8 cellular contexts compared by ENCODE assay signal in the genomic region with DNA sequence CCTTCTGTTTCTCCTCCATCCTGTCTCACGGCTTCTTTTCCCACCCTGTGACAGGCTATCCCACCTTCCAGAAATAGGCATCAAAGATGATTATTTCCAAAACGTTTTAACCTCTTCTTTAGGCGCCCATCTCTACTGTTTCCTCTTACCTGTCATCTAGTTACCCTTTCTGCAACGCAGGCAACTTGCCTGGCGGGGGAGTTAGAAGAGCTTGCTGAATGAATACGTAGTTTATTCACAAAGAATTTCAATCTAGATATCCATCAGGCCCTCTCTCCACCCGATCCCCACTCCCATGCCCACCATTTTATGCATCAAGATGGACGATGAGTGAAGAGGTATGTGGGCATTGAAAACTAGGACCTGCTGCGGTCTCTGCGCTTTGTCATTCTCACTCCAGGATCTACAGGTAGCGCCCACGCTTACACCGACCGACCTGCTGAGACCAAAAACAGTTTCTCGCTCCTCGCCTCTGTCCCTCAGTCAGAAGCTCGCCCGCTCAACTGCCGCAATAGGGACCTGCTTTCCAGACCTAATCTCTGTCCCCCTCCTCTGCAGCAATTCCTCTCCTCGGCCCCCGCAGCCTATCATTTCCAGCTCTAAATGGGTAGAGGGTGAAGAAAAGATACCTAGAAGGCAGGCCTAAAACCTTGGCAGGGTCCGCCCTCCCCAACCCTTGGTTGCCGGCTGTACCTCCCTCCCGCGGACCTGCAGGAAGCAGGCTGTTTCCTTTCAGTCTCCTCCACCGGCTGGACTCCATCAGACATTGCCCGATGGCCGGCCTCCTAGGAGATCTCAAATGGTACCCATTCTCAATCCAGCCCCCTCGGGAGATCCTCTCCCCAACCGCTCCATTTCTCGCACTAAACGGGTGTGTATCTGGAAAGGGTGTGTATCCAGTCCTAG. TPM values are rescaled to one million over a fixed set of nuclear protein-coding genes. Genes with fewer than 3 reads are reported as not detected.
DNase-seq lines count a peak whose midpoint lies in the region; ATAC-seq and TF ChIP-seq lines count a peak whose summit lies in the region.

No MANE protein-coding gene starts in this region.

- TF ChIP-seq CTCF in chondrocyte (IDR thresholded peaks at IDR 0.05) (no peak), upper lobe of left lung (IDR thresholded peaks at IDR 0.05) (no peak)

- H3K9ac ChIP-seq in mucosa of rectum (ENCODE audit: low read depth in 1 of 2, low read length in 2 of 2) = peak overlapping the region in 1 of 2 donors; percentile 44

- H3K36me3 Mint-ChIP-seq in chondrocyte (ENCODE audit: low read depth) = no peaks in the 10 kb centered on the region

- peaks cover 5% of the 10 kb centered on the region for H3K4me1 Mint-ChIP-seq in chondrocyte (ENCODE audit: low read depth)

- H3K27ac ChIP-seq in mucosa of rectum (ENCODE audit: low read depth in 2 of 2, low read length in 2 of 2) (peak overlapping the region in 1 of 2 donors; percentile 23), upper lobe of left lung (peak overlapping the region in 2 of 4 donors; percentile 54 to 69)

- H3K9me3 ChIP-seq in mucosa of rectum (ENCODE audit: control insufficient read depth in 2 of 2, low read length in 2 of 2) = no peaks in the 10 kb centered on the region
- H3K9me3 ChIP-seq in upper lobe of left lung = no peaks in the 10 kb centered on the region

- H3K27me3 ChIP-seq in mucosa of rectum (ENCODE audit: control insufficient read depth in 2 of 2, insufficient read depth in 2 of 2, low read length in 2 of 2) (peaks cover 0 to 2% of the 10 kb centered on the region in 2 donors), upper lobe of left lung (peaks cover 0 to under 1% (median 0%) of the 10 kb centered on the region in 4 donors)

- TF ChIP-seq POLR2A in GM18505 (IDR thresholded peaks at IDR 0.05; ENCODE audit: borderline replicate concordance, extremely low read depth, insufficient read depth, insufficient read length) (no peak), upper lobe of left lung (IDR thresholded peaks at IDR 0.05) (no peak)

- 6 to 47% methylated on average over 7 to 32 of the region's 32 CpGs for WGBS in upper lobe of left lung, 2 donors

- H3K36me3 ChIP-seq in mucosa of rectum (ENCODE audit: control insufficient read depth in 2 of 2, insufficient read depth in 2 of 2, low read length in 2 of 2) (no peaks in the 10 kb centered on the region), upper lobe of left lung (no peaks in the 10 kb centered on the region)

- no peaks in the 10 kb centered on the region for H3K4me1 ChIP-seq in mucosa of rectum (ENCODE audit: control insufficient read depth in 2 of 2, insufficient read depth in 2 of 2, low read length in 2 of 2)
- peaks cover 0 to 4% (median 0%) of the 10 kb centered on the region in 4 donors for H3K4me1 ChIP-seq in upper lobe of left lung

- TF ChIP-seq EP300 in upper lobe of left lung (IDR thresholded peaks at IDR 0.05) = no peak

- peak; percentile 2 for DNase-seq in T follicular helper cell (ENCODE audit: low read depth)
- no peak for DNase-seq in chondrocyte (ENCODE audit: low spot score)
- DNase-seq in upper lobe of left lung = peak in 1 of 2 donors; percentile 21
- DNase-seq in GF-D8 (lab: John Stamatoyannopoulos, UW) = no peak

- H3K27ac Mint-ChIP-seq in chondrocyte (ENCODE audit: unreplicated experiment) = no peak overlapping the region

- ATAC-seq in GM18505 (IDR thresholded peaks at IDR 0.05; ENCODE audit: unreplicated experiment) (peak; percentile 41), HG02884 (IDR thresholded peaks at IDR 0.05; ENCODE audit: unreplicated experiment) (peak; percentile 33), upper lobe of left lung (ENCODE audit: low FRiP score in 2 of 2) (peak; percentile 29 to 71), GM19035 (IDR thresholded peaks at IDR 0.05; ENCODE audit: unreplicated experiment) (no peak)

- H3K4me3 Mint-ChIP-seq in chondrocyte (ENCODE audit: unreplicated experiment) = peak overlapping the region; percentile 79

- H3K4me3 ChIP-seq in mucosa of rectum (ENCODE audit: low read length in 2 of 2) (peak overlapping the region; percentile 60 to 74), upper lobe of left lung (peak overlapping the region in 3 of 4 donors; percentile 41 to 53 (median 47))

- peaks cover 13% of the 10 kb centered on the region for H3K9me3 Mint-ChIP-seq in chondrocyte (ENCODE audit: low read depth)

- H3K27me3 Mint-ChIP-seq in chondrocyte (ENCODE audit: low read depth) = peaks cover 4% of the 10 kb centered on the region

RNA-seq across cellular contexts. Expression of gene BEX5, which starts 0.6 kb away (rescaled TPM):
- total RNA-seq in chondrocyte = 0.42 TPM in 1 of 3 replicates, not detected in the others
- 1 to 10 TPM; 2.1 to 7.1 (median 5.3) TPM for total RNA-seq in upper lobe of left lung

RNA-seq across cellular contexts. Expression of gene TCEAL6, which starts 12.9 kb away (rescaled TPM):
- total RNA-seq in chondrocyte (not detected in 3 replicates), upper lobe of left lung (not detected)

RNA-seq across cellular contexts. Expression of gene TCEAL2, which starts 29.7 kb away (rescaled TPM):
- not detected in 3 replicates for total RNA-seq in chondrocyte
- total RNA-seq in upper lobe of left lung = 1 to 10 TPM in 5 of 6 donors, not detected in 1; 1.4 to 7.7 (median 3.2) TPM

RNA-seq across cellular contexts. Expression of gene TCP11X1, which starts 59.9 kb away (rescaled TPM):
- total RNA-seq in chondrocyte (not detected in 3 replicates), upper lobe of left lung (not detected)
